In genomic region chr22:37907036-37907954, GRCh38 we compare ENCODE assay signal across 8 cellular contexts. TPM values are rescaled to one million over a fixed set of nuclear protein-coding genes. Genes with fewer than 3 reads are reported as not detected.
DNase-seq lines count a peak whose midpoint lies in the region; ATAC-seq lines count a peak whose summit lies in the region.

No MANE protein-coding gene starts in this region.

- no peaks in the 10 kb centered on the region for H3K9me3 Mint-ChIP-seq in activated CD4-positive, alpha-beta T cell treated with anti-CD3 and anti-CD28 coated beads, Interleukin-2, amount 10 ng/mL, durations not matched to agents 7 days and 5 days
- H3K9me3 Mint-ChIP-seq in activated naive CD8-positive, alpha-beta T cell treated with anti-CD3 and anti-CD28 coated beads for 36 hours = no peaks in the 10 kb centered on the region

- POLR2A ChIA-PET in activated CD4-positive, alpha-beta T cell treated with anti-CD3 and anti-CD28 coated beads, Interleukin-2, amount 10 ng/mL, durations not matched to agents 7 days and 5 days (lab: Charles Lee) = no interaction called here

- ATAC-seq in HG02884 (IDR thresholded peaks at IDR 0.05; ENCODE audit: unreplicated experiment) (no peak), GM18907 (IDR thresholded peaks at IDR 0.05; ENCODE audit: unreplicated experiment) (no peak)

- no peaks in the 10 kb centered on the region for H3K9me3 ChIP-seq in thymus (ENCODE audit: control insufficient read depth)

- H3K27ac Mint-ChIP-seq in activated CD4-positive, alpha-beta T cell treated with anti-CD3 and anti-CD28 coated beads, Interleukin-2, amount 10 ng/mL, durations not matched to agents 7 days and 5 days = peak overlapping the region; percentile 87
- no peak overlapping the region for H3K27ac Mint-ChIP-seq in activated naive CD8-positive, alpha-beta T cell treated with anti-CD3 and anti-CD28 coated beads for 36 hours

- WGBS in thymus = 81% methylated on average over 19 of the region's 19 CpGs

- peak overlapping the region; percentile 88 for H3K4me3 ChIP-seq in thymus (ENCODE audit: low read length)

- no peak for DNase-seq in activated CD4-positive, alpha-beta T cell treated with anti-CD3 and anti-CD28 coated beads, Interleukin-2, amount 10 ng/mL, durations not matched to agents 7 days and 5 days
- DNase-seq in activated CD4-positive, alpha-beta T cell treated with anti-CD3 and anti-CD28 coated beads for 4 hours = no peak
- no peak for DNase-seq in activated naive CD8-positive, alpha-beta T cell treated with anti-CD3 and anti-CD28 coated beads for 36 hours
- DNase-seq in iris pigment epithelial cell (ENCODE audit: low read depth) = peak; percentile 53
- DNase-seq in AG20443 (ENCODE audit: low spot score) = no peak

- H3K36me3 Mint-ChIP-seq in activated CD4-positive, alpha-beta T cell treated with anti-CD3 and anti-CD28 coated beads, Interleukin-2, amount 10 ng/mL, durations not matched to agents 7 days and 5 days (ENCODE audit: low read depth) = no peaks in the 10 kb centered on the region
- H3K36me3 Mint-ChIP-seq in activated naive CD8-positive, alpha-beta T cell treated with anti-CD3 and anti-CD28 coated beads for 36 hours = peaks cover 3% of the 10 kb centered on the region

- no peaks in the 10 kb centered on the region for H3K27me3 Mint-ChIP-seq in activated CD4-positive, alpha-beta T cell treated with anti-CD3 and anti-CD28 coated beads, Interleukin-2, amount 10 ng/mL, durations not matched to agents 7 days and 5 days
- no peaks in the 10 kb centered on the region for H3K27me3 Mint-ChIP-seq in activated naive CD8-positive, alpha-beta T cell treated with anti-CD3 and anti-CD28 coated beads for 36 hours

- peak overlapping the region; percentile 72 for H3K4me3 Mint-ChIP-seq in activated CD4-positive, alpha-beta T cell treated with anti-CD3 and anti-CD28 coated beads, Interleukin-2, amount 10 ng/mL, durations not matched to agents 7 days and 5 days
- peak overlapping the region; percentile 74 for H3K4me3 Mint-ChIP-seq in activated naive CD8-positive, alpha-beta T cell treated with anti-CD3 and anti-CD28 coated beads for 36 hours

- CTCF ChIA-PET in activated CD4-positive, alpha-beta T cell treated with anti-CD3 and anti-CD28 coated beads, Interleukin-2, amount 10 ng/mL, durations not matched to agents 7 days and 5 days (lab: Charles Lee) = interaction anchor here (0.6 to 2.3 kb wide), 2 partner anchors 10 to 19 kb away, joined by 5 to 14 read pairs; no protein-coding TSS in a partner anchor

- no peaks in the 10 kb centered on the region for H3K27me3 ChIP-seq in thymus (ENCODE audit: control insufficient read depth, insufficient read depth)

- peaks cover 3% of the 10 kb centered on the region for H3K4me1 ChIP-seq in thymus (ENCODE audit: control insufficient read depth, insufficient read depth, low read length)

- H3K36me3 ChIP-seq in thymus (ENCODE audit: control insufficient read depth, insufficient read depth) = peaks cover 5% of the 10 kb centered on the region

- no peak overlapping the region for H3K27ac ChIP-seq in thymus (ENCODE audit: low read depth)

- peaks cover 36% of the 10 kb centered on the region for H3K4me1 Mint-ChIP-seq in activated CD4-positive, alpha-beta T cell treated with anti-CD3 and anti-CD28 coated beads, Interleukin-2, amount 10 ng/mL, durations not matched to agents 7 days and 5 days
- peaks cover 24% of the 10 kb centered on the region for H3K4me1 Mint-ChIP-seq in activated naive CD8-positive, alpha-beta T cell treated with anti-CD3 and anti-CD28 coated beads for 36 hours

RNA-seq across cellular contexts. Expression of gene MICALL1, which starts 1.2 kb away (rescaled TPM):
- 10 to 100 TPM; 27.6 to 30.7 TPM for total RNA-seq in activated CD4-positive, alpha-beta T cell treated with anti-CD3 and anti-CD28 coated beads, Interleukin-2, amount 10 ng/mL, durations not matched to agents 7 days and 5 days
- total RNA-seq in activated naive CD8-positive, alpha-beta T cell treated with anti-CD3 and anti-CD28 coated beads for 36 hours = 10 to 100 TPM; 14.2 to 16.6 TPM
- 13.7 TPM for polyA plus RNA-seq in thymus

RNA-seq across cellular contexts. Expression of gene C22orf23, which starts 46.1 kb away (rescaled TPM):
- under 1 TPM in 1 of 2 experiments, not detected in 1; 0.23 TPM for total RNA-seq in activated CD4-positive, alpha-beta T cell treated with anti-CD3 and anti-CD28 coated beads, Interleukin-2, amount 10 ng/mL, durations not matched to agents 7 days and 5 days
- total RNA-seq in activated naive CD8-positive, alpha-beta T cell treated with anti-CD3 and anti-CD28 coated beads for 36 hours = under 1 TPM; 0.40 to 0.41 TPM
- 0.34 TPM for polyA plus RNA-seq in thymus

RNA-seq across cellular contexts. Expression of gene POLR2F, which starts 46.2 kb away (rescaled TPM):
- 10 to 100 TPM; 58.5 to 66.3 TPM for total RNA-seq in activated CD4-positive, alpha-beta T cell treated with anti-CD3 and anti-CD28 coated beads, Interleukin-2, amount 10 ng/mL, durations not matched to agents 7 days and 5 days
- 100 to 1,000 TPM; 131 to 140 TPM for total RNA-seq in activated naive CD8-positive, alpha-beta T cell treated with anti-CD3 and anti-CD28 coated beads for 36 hours
- polyA plus RNA-seq in thymus = 82.4 TPM

RNA-seq across cellular contexts. Expression of gene EIF3L, which starts 58.1 kb away (rescaled TPM):
- total RNA-seq in activated CD4-positive, alpha-beta T cell treated with anti-CD3 and anti-CD28 coated beads, Interleukin-2, amount 10 ng/mL, durations not matched to agents 7 days and 5 days = 100 to 1,000 TPM; 444 to 449 TPM
- 100 to 1,000 TPM; 656 to 671 TPM for total RNA-seq in activated naive CD8-positive, alpha-beta T cell treated with anti-CD3 and anti-CD28 coated beads for 36 hours
- 302 TPM for polyA plus RNA-seq in thymus
